ENCODE assay signal across 7 cellular contexts in genomic region chr6:13946506-13946905, GRCh38. TPM values are rescaled to one million over a fixed set of nuclear protein-coding genes. Genes with fewer than 3 reads are reported as not detected.
"Had no signal": no experiment of that assay in that cellular context is flagged by ENCODE, and none has a peak within 500 bp of the region (broad histone marks: within the 10 kb centered on the region; RNA-seq: fewer than 3 reads in every experiment).

No MANE protein-coding gene starts in this region.

- DNase-seq: GDM1, GF-D8 had no signal

- ATAC-seq: GM12878 had no signal

- H3K4me3 ChIP-seq: GM12878 had no signal

- FAIRE-seq: GM12891, GM12892, GM18507, GM19239 had no signal

RNA-seq across cellular contexts. Expression of gene RNF182, which starts 21.8 kb away (rescaled TPM):
- total RNA-seq: GM12878 had no signal
- polyA plus RNA-seq: GM12878 had no signal
